Comparison of ENCODE assay signal across 15 cellular contexts in the genomic region with DNA sequence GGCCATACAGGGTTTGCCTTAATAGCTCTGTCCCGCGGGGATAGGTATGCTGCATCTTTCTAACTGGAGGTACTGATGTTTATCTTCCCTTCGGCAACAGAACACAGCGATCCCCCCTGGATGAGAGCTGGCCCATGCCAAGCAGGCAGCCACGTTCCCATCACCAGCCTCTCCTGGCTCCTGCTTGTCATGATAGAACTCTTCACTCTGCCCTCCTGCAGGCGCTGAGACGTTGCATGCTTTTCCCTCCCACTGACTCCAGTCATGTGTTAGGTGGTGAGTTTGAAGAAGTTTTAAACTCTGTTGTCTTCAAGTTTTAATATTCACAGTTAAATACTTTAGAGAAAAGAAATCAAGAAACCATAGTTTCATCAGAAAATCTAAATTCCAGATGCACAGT. TPM values are rescaled to one million over a fixed set of nuclear protein-coding genes. Genes with fewer than 3 reads are reported as not detected.
DNase-seq lines count a peak whose midpoint lies in the region; ATAC-seq and TF ChIP-seq lines count a peak whose summit lies in the region.
"Had no signal": no experiment of that assay in that cellular context is flagged by ENCODE, and none has a peak within 500 bp of the region (broad histone marks: within the 10 kb centered on the region; RNA-seq: fewer than 3 reads in every experiment).

No MANE protein-coding gene starts in this region.

- H3K27ac Mint-ChIP-seq in T-helper 17 cell (peak overlapping the region; percentile 66), nephron (peak overlapping the region; percentile 3 to 26 (median 24))
- H3K27ac Mint-ChIP-seq: CD4-positive, alpha-beta T cell; IgD-negative memory B cell had no signal

- TF ChIP-seq CTCF in left ventricle myocardium inferior (IDR thresholded peaks at IDR 0.05; ENCODE audit: borderline replicate concordance) = no peak
- no peak for TF ChIP-seq CTCF in nephron (IDR thresholded peaks at IDR 0.05; ENCODE audit: unreplicated experiment in 3 of 3)

- ATAC-seq in Right ventricle myocardium inferior = peak; percentile 13
- no peak for ATAC-seq in T-helper 17 cell
- ATAC-seq in GM21717 (IDR thresholded peaks at IDR 0.05; ENCODE audit: unreplicated experiment) = no peak
- no peak for ATAC-seq in GM19467 (IDR thresholded peaks at IDR 0.05; ENCODE audit: unreplicated experiment)
- ATAC-seq in HG02885 (IDR thresholded peaks at IDR 0.05; ENCODE audit: poor library complexity, unreplicated experiment) = no peak

- peaks cover 42% of the 10 kb centered on the region for H3K4me1 ChIP-seq in left ventricle myocardium inferior

- H3K4me1 Mint-ChIP-seq in T-helper 17 cell (peaks cover 25% of the 10 kb centered on the region), nephron (peaks cover 79% of the 10 kb centered on the region)

- H3K9me3 ChIP-seq in left ventricle myocardium inferior (replicated peaks) (no peaks in the 10 kb centered on the region), T-helper 17 cell (ENCODE audit: control insufficient read depth, low read length, poor library complexity, severe bottlenecking) (no peaks in the 10 kb centered on the region)

- H3K4me3 Mint-ChIP-seq in T-helper 17 cell (no peak overlapping the region), nephron (no peak overlapping the region)
- H3K4me3 Mint-ChIP-seq: CD4-positive, alpha-beta T cell; IgD-negative memory B cell had no signal

- no peak overlapping the region for H3K27ac ChIP-seq in left ventricle myocardium inferior (replicated peaks)
- H3K27ac ChIP-seq: GM23248 had no signal

- H3K36me3 ChIP-seq in left ventricle myocardium inferior = no peaks in the 10 kb centered on the region

- H3K4me3 ChIP-seq in left ventricle myocardium inferior = no peak overlapping the region
- H3K4me3 ChIP-seq: GM23248 had no signal

- no peaks in the 10 kb centered on the region for H3K27me3 Mint-ChIP-seq in T-helper 17 cell
- no peaks in the 10 kb centered on the region for H3K27me3 Mint-ChIP-seq in nephron (ENCODE audit: low read depth)
- H3K27me3 Mint-ChIP-seq: CD4-positive, alpha-beta T cell; IgD-negative memory B cell had no signal

- no peaks in the 10 kb centered on the region for H3K9me3 Mint-ChIP-seq in nephron
- H3K9me3 Mint-ChIP-seq: CD4-positive, alpha-beta T cell had no signal

- H3K27me3 ChIP-seq in left ventricle myocardium inferior (ENCODE audit: low read depth) = no peaks in the 10 kb centered on the region

- intact Hi-C loops in Right ventricle myocardium inferior (cut with DNase I) (no loop called here), left ventricle myocardium inferior (cut with micrococcal nuclease) (no loop called here)

- DNase-seq in Right ventricle myocardium inferior (ENCODE audit: missing footprints) = no peak
- no peak for DNase-seq in left ventricle myocardium inferior
- DNase-seq in T-helper 17 cell = no peak
- DNase-seq: 8988T; AML-193; Calu3; CD4-positive, alpha-beta T cell; DMS 273 treated with DMSO at 0.1 percent for 48 hours; GM23248; H7 had no signal

- H3K36me3 Mint-ChIP-seq in T-helper 17 cell (ENCODE audit: low read depth) (peaks cover 2% of the 10 kb centered on the region), nephron (ENCODE audit: low read depth) (no peaks in the 10 kb centered on the region)

RNA-seq across cellular contexts. Expression of gene MED27, which starts 60.0 kb away (rescaled TPM):
- 15.1 TPM for total RNA-seq in Right ventricle myocardium inferior
- total RNA-seq in left ventricle myocardium inferior = 16.3 TPM
- 10 to 100 TPM; 19.2 to 28.9 TPM for total RNA-seq in T-helper 17 cell
